Comparison of ENCODE assay signal across 10 cellular contexts in the genomic region with DNA sequence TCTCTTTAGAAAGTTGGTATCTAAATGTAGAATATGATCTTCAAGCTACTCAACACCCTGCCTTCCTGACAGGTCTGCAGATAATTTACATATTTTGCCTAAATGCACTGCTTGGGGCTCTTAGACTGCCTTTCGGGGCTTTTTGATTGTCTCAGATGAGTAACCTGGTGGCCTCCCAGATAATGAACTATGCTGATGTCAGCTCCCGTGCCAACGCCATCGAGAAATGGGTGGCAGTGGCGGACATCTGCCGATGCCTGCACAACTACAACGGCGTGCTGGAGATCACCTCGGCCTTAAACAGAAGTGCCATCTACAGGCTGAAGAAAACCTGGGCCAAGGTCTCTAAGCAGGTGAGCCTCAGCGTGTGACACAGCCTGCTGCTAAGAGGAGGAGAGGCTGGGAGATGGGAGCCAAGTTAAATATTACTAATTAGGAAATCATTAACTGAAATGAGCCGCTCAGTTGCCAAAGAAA. TPM values are rescaled to one million over a fixed set of nuclear protein-coding genes. Genes with fewer than 3 reads are reported as not detected.
DNase-seq lines count a peak whose midpoint lies in the region; ATAC-seq and TF ChIP-seq lines count a peak whose summit lies in the region.
"Had no signal": no experiment of that assay in that cellular context is flagged by ENCODE, and none has a peak within 500 bp of the region (broad histone marks: within the 10 kb centered on the region; RNA-seq: fewer than 3 reads in every experiment).

No MANE protein-coding gene starts in this region.

- H3K4me3 ChIP-seq in hepatocyte (no peak overlapping the region), adrenal gland (no peak overlapping the region)

- TF ChIP-seq POLR2A in adrenal gland (IDR thresholded peaks at IDR 0.05), result no peak

- ATAC-seq in GM19463 (IDR thresholded peaks at IDR 0.05; ENCODE audit: unreplicated experiment) (peak; percentile 49), HG03469 (IDR thresholded peaks at IDR 0.05; ENCODE audit: unreplicated experiment) (peak; percentile 37)

- H3K27ac ChIP-seq in hepatocyte, result peak overlapping the region; percentile 51
- H3K27ac ChIP-seq in adrenal gland, result no peak overlapping the region

- H3K9me2 ChIP-seq in hepatocyte (replicated peaks; ENCODE audit: insufficient read depth), result no peaks in the 10 kb centered on the region

- DNase-seq in hepatocyte (ENCODE audit: low spot score) (peak; percentile 75), NCI-H524 treated with DMSO at 0.1 percent for 48 hours (lab: John Stamatoyannopoulos, UW) (no peak), osteocyte (ENCODE audit: extremely low spot score, unreplicated experiment) (no peak), T1000 (lab: John Stamatoyannopoulos, UW) (no peak), adrenal gland (no peak)
- DNase-seq: activated naive CD4-positive, alpha-beta T cell treated with anti-CD3 and anti-CD28 coated beads for 36 hours; SHP77 had no signal

- H3K9me3 ChIP-seq in hepatocyte (ENCODE audit: low read depth), result no peaks in the 10 kb centered on the region
- no peaks in the 10 kb centered on the region for H3K9me3 ChIP-seq in adrenal gland (replicated peaks in 1 of 3)

- no peak overlapping the region for H3K4me2 ChIP-seq in hepatocyte

- no peaks in the 10 kb centered on the region for H3K79me2 ChIP-seq in hepatocyte

- no peaks in the 10 kb centered on the region for H3K4me1 Mint-ChIP-seq in osteocyte (ENCODE audit: unreplicated experiment)

- no peak overlapping the region for H2AFZ ChIP-seq in hepatocyte

- H3K9me3 Mint-ChIP-seq in osteocyte (ENCODE audit: unreplicated experiment), result no peaks in the 10 kb centered on the region
- H3K9me3 Mint-ChIP-seq: activated naive CD4-positive, alpha-beta T cell treated with anti-CD3 and anti-CD28 coated beads for 36 hours had no signal

- WGBS in hepatocyte (ENCODE audit: low lambda C conversion rate, missing lambda C conversion rate), result 80% methylated on average over 11 of the region's 11 CpGs
- WGBS in adrenal gland, 4 donors, result 88 to 94% (median 91%) methylated on average over 7 to 11 of the region's 11 CpGs

- H3K36me3 Mint-ChIP-seq in osteocyte (ENCODE audit: unreplicated experiment), result no peaks in the 10 kb centered on the region

- H3K27me3 Mint-ChIP-seq in osteocyte (ENCODE audit: unreplicated experiment), result no peaks in the 10 kb centered on the region

- H4K20me1 ChIP-seq in hepatocyte (ENCODE audit: insufficient read depth, poor library complexity, severe bottlenecking), result no peaks in the 10 kb centered on the region

- no peaks in the 10 kb centered on the region for H3K4me1 ChIP-seq in hepatocyte (ENCODE audit: insufficient read depth)
- no peaks in the 10 kb centered on the region for H3K4me1 ChIP-seq in adrenal gland (replicated peaks in 1 of 2)

- no peaks in the 10 kb centered on the region for H3K36me3 ChIP-seq in hepatocyte (replicated peaks; ENCODE audit: insufficient read depth, low read depth)
- no peaks in the 10 kb centered on the region for H3K36me3 ChIP-seq in adrenal gland (replicated peaks in 1 of 2)

- no peaks in the 10 kb centered on the region for H3K27me3 ChIP-seq in hepatocyte
- H3K27me3 ChIP-seq in adrenal gland, result no peaks in the 10 kb centered on the region

- TF ChIP-seq CTCF in GM12872 (IDR thresholded peaks at IDR 0.05; ENCODE audit: insufficient read depth, low read depth, low read length) (peak; percentile 38; the same call in 2 of the 3 replicates), hepatocyte (IDR thresholded peaks at IDR 0.05; ENCODE audit: poor library complexity) (no peak), osteocyte (IDR thresholded peaks at IDR 0.05) (no peak), adrenal gland (IDR thresholded peaks at IDR 0.05) (no peak)

- H3K4me3 Mint-ChIP-seq in osteocyte (ENCODE audit: unreplicated experiment), result no peak overlapping the region
- H3K4me3 Mint-ChIP-seq: activated naive CD4-positive, alpha-beta T cell treated with anti-CD3 and anti-CD28 coated beads for 36 hours had no signal

- H3K27ac Mint-ChIP-seq in osteocyte (ENCODE audit: unreplicated experiment), result no peak overlapping the region
- H3K27ac Mint-ChIP-seq: activated naive CD4-positive, alpha-beta T cell treated with anti-CD3 and anti-CD28 coated beads for 36 hours had no signal

- intact Hi-C loops in adrenal gland (cut with DNase I), result no loop called here

RNA-seq across cellular contexts. Expression of a gene that starts 20.9 kb away (rescaled TPM):
- total RNA-seq in hepatocyte (5.0 and 5.5 TPM in 2 replicates), osteocyte (not detected in 2 replicates), adrenal gland (100 to 1,000 TPM in 1 of 8 donors, 10 to 100 TPM in 7; 33.1 to 112 (median 55.9) TPM)
- polyA plus RNA-seq in hepatocyte (5.3 and 7.8 TPM in 2 replicates), adrenal gland (100 to 1,000 TPM in 1 of 3 donors, 10 to 100 TPM in 2; 22.5 to 109 (median 47.0) TPM)
- total RNA-seq: activated naive CD4-positive, alpha-beta T cell treated with anti-CD3 and anti-CD28 coated beads for 36 hours had no signal
